In the genomic region with DNA sequence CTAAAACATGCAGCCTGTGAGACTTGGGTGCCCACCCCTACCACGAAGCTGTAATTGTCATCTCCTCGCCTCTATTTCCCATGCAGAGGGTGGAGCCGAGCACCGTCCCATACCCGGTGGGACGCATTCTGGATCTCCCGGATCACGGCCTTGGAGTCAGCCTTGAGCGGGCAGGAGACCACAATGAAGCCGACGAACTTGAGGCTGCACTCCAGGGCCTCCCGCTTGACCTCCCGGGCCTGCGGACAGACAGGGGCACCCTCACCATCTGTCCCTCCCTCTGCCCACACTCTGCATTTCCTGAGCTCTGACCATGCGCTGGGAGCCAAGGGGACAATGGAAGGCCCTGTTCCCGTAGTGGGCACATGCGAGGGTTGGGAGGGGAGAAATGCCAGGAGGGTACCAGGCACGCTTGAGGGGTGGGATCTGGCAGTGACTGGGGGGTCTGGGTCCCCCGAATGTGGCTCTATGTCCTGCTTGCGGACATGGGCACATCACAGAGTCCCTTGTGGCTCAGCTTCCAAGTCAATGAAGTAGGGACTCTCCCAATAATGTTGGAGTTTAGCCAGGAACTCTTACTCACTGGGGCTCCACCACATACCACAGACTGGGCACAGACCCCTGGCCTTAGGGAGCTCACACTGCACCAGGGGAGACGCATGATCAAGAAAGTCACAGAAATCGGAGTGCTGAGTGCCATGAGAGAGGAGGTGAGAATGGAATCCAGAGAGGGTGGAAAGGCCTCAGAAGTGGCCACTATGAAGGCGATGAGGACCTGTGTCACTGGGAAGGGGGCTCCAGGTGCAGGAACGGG, we compare ENCODE assay signal across 24 cellular contexts. TPM values are rescaled to one million over a fixed set of nuclear protein-coding genes. Genes with fewer than 3 reads are reported as not detected.
DNase-seq lines count a peak whose midpoint lies in the region; ATAC-seq, FAIRE-seq and TF ChIP-seq lines count a peak whose summit lies in the region.
"Had no signal": no experiment of that assay in that cellular context is flagged by ENCODE, and none has a peak within 500 bp of the region (broad histone marks: within the 10 kb centered on the region; RNA-seq: fewer than 3 reads in every experiment).

No MANE protein-coding gene starts in this region.

- H3K9me3 ChIP-seq in CD4-positive, CD25-positive, alpha-beta regulatory T cell (ENCODE audit: control insufficient read depth in 2 of 2, low read length in 2 of 2): no peaks in the 10 kb centered on the region
- H3K9me3 ChIP-seq: left ventricle myocardium inferior, mucosa of descending colon, SJSA1, testis had no signal

- peaks cover 0 to 2% (median 0%) of the 10 kb centered on the region in 7 donors for H3K9me3 Mint-ChIP-seq in CD4-positive, CD25-positive, alpha-beta regulatory T cell
- H3K9me3 Mint-ChIP-seq in memory B cell: no peaks in the 10 kb centered on the region
- H3K9me3 Mint-ChIP-seq: activated naive CD8-positive, alpha-beta T cell treated with anti-CD3 and anti-CD28 coated beads, Interleukin-2, amount 50 U/mL, for 24 hours; activated T-helper 17 cell treated with anti-CD3 and anti-CD28 coated beads, Interleukin-2, amount 50 U/mL, for 72 hours; H9 had no signal

- peaks cover 79% of the 10 kb centered on the region for H3K36me3 ChIP-seq in CD4-positive, CD25-positive, alpha-beta regulatory T cell (ENCODE audit: control insufficient read depth, insufficient read depth, low read length)

- H3K4me3 ChIP-seq in CD4-positive, CD25-positive, alpha-beta regulatory T cell (ENCODE audit: low read depth, low read length): no peak overlapping the region
- H3K4me3 ChIP-seq: left ventricle myocardium inferior, mucosa of descending colon, SJSA1, testis had no signal

- FAIRE-seq in GM12891 (lab: Jason Lieb, UNC) (no peak), RCC 7860 (lab: Jason Lieb, UNC) (no peak)
- FAIRE-seq: GM19239 had no signal

- H3K27me3 ChIP-seq in CD4-positive, CD25-positive, alpha-beta regulatory T cell (ENCODE audit: control insufficient read depth, insufficient read depth, low read length): no peaks in the 10 kb centered on the region
- H3K27me3 ChIP-seq: SJSA1, testis had no signal

- no peak overlapping the region for H3K27ac ChIP-seq in CD4-positive, CD25-positive, alpha-beta regulatory T cell (ENCODE audit: insufficient read depth, low read length, poor library complexity, severe bottlenecking)
- H3K27ac ChIP-seq: left ventricle myocardium inferior, SJSA1, testis had no signal

- H3K36me3 Mint-ChIP-seq in CD4-positive, CD25-positive, alpha-beta regulatory T cell: peaks cover 22% of the 10 kb centered on the region
- H3K36me3 Mint-ChIP-seq in memory B cell: peaks cover 41% of the 10 kb centered on the region

- H3K27me3 Mint-ChIP-seq in CD4-positive, CD25-positive, alpha-beta regulatory T cell: no peaks in the 10 kb centered on the region
- no peaks in the 10 kb centered on the region for H3K27me3 Mint-ChIP-seq in memory B cell
- H3K27me3 Mint-ChIP-seq: activated naive CD8-positive, alpha-beta T cell treated with anti-CD3 and anti-CD28 coated beads, Interleukin-2, amount 50 U/mL, for 24 hours; activated T-helper 17 cell treated with anti-CD3 and anti-CD28 coated beads, Interleukin-2, amount 50 U/mL, for 72 hours had no signal

- H3K4me3 Mint-ChIP-seq in CD4-positive, CD25-positive, alpha-beta regulatory T cell: no peak overlapping the region
- H3K4me3 Mint-ChIP-seq in memory B cell: no peak overlapping the region
- H3K4me3 Mint-ChIP-seq: activated naive CD8-positive, alpha-beta T cell treated with anti-CD3 and anti-CD28 coated beads, Interleukin-2, amount 50 U/mL, for 24 hours; activated T-helper 17 cell treated with anti-CD3 and anti-CD28 coated beads, Interleukin-2, amount 50 U/mL, for 72 hours; H9 had no signal

- H3K4me1 ChIP-seq in CD4-positive, CD25-positive, alpha-beta regulatory T cell (ENCODE audit: control insufficient read depth, insufficient read depth, low read length, poor library complexity, severe bottlenecking): no peaks in the 10 kb centered on the region
- H3K4me1 ChIP-seq: SJSA1, testis had no signal

- H3K4me1 Mint-ChIP-seq in CD4-positive, CD25-positive, alpha-beta regulatory T cell: peaks cover 0 to 2% (median 0%) of the 10 kb centered on the region in 4 donors
- peaks cover 6% of the 10 kb centered on the region for H3K4me1 Mint-ChIP-seq in memory B cell
- H3K4me1 Mint-ChIP-seq: activated naive CD8-positive, alpha-beta T cell treated with anti-CD3 and anti-CD28 coated beads, Interleukin-2, amount 50 U/mL, for 24 hours; activated T-helper 17 cell treated with anti-CD3 and anti-CD28 coated beads, Interleukin-2, amount 50 U/mL, for 72 hours; H9 had no signal

- intact Hi-C loops in left ventricle myocardium superior (cut with micrococcal nuclease): no loop called here

- no peak for TF ChIP-seq POLR2A in GM12891 (IDR thresholded peaks at IDR 0.05; ENCODE audit: low read depth, low read length)

- H3K27ac Mint-ChIP-seq in CD4-positive, CD25-positive, alpha-beta regulatory T cell: peak overlapping the region in 2 of 3 donors; percentile 71 to 98
- peak overlapping the region; percentile 53 for H3K27ac Mint-ChIP-seq in memory B cell
- H3K27ac Mint-ChIP-seq: activated naive CD8-positive, alpha-beta T cell treated with anti-CD3 and anti-CD28 coated beads, Interleukin-2, amount 50 U/mL, for 24 hours; activated T-helper 17 cell treated with anti-CD3 and anti-CD28 coated beads, Interleukin-2, amount 50 U/mL, for 72 hours; H9 had no signal

- no peak for ATAC-seq in CD4-positive, CD25-positive, alpha-beta regulatory T cell (ENCODE audit: low read depth in 2 of 2)
- ATAC-seq in memory B cell (ENCODE audit: low read depth): no peak
- ATAC-seq in left ventricle myocardium superior: no peak
- ATAC-seq: activated naive CD8-positive, alpha-beta T cell treated with anti-CD3 and anti-CD28 coated beads, Interleukin-2, amount 50 U/mL, for 24 hours; activated T-helper 17 cell treated with anti-CD3 and anti-CD28 coated beads, Interleukin-2, amount 50 U/mL, for 72 hours; mucosa of descending colon had no signal

- no peak for DNase-seq in CD4-positive, CD25-positive, alpha-beta regulatory T cell
- DNase-seq in GM12891 (ENCODE audit: insufficient read length, low spot score) (peak; percentile 12), astrocyte of the hippocampus (ENCODE audit: low read depth, low spot score) (peak; percentile 63), memory B cell (ENCODE audit: low spot score in 2 of 2) (no peak), NCI-H526 (lab: John Stamatoyannopoulos, UW) (no peak), left ventricle myocardium superior (no peak), RCC 7860 (ENCODE audit: low spot score) (no peak)
- DNase-seq: activated CD4-positive, alpha-beta T cell treated with anti-CD3 and anti-CD28 coated beads for 1 hour; activated naive CD8-positive, alpha-beta T cell treated with anti-CD3 and anti-CD28 coated beads, Interleukin-2, amount 50 U/mL, for 24 hours; AML-193; COR-L47; H9; left ventricle myocardium inferior; NCI-H1436 treated with DMSO at 0.1 percent for 48 hours; NCI-H2171; NCI-H774; T1000; testis had no signal

TF ChIP-seq in GM12891, 5 proteins besides CTCF, POLR2A, EP300 and RAD21:
- TF ChIP-seq POU2F2 (IDR thresholded peaks at IDR 0.05; ENCODE audit: low read depth, low read length) (no peak), SPI1 (IDR thresholded peaks at IDR 0.05; ENCODE audit: low read depth, low read length) (no peak), POLR2AphosphoS5 (IDR thresholded peaks at IDR 0.05; ENCODE audit: low read depth, low read length) (no peak), PAX5 (IDR thresholded peaks at IDR 0.05; ENCODE audit: insufficient read depth, low read length, severe bottlenecking) (no peak), TAF1 (IDR thresholded peaks at IDR 0.05; ENCODE audit: low read depth, low read length) (no peak)

RNA-seq across cellular contexts. Expression of a gene that starts 9.2 kb away (rescaled TPM):
- 155 TPM for total RNA-seq in CD4-positive, CD25-positive, alpha-beta regulatory T cell
- 10 to 100 TPM; 42.1 to 51.0 (median 45.7) TPM for polyA plus RNA-seq in CD4-positive, CD25-positive, alpha-beta regulatory T cell
- polyA plus RNA-seq in GM12891 (2012; ENCODE audit: low read depth, missing spikeins): 37.7 TPM
- 4.2 TPM for total RNA-seq in left ventricle myocardium superior

RNA-seq across cellular contexts. Expression of a gene that starts 10.8 kb away (rescaled TPM):
- 114 TPM for total RNA-seq in CD4-positive, CD25-positive, alpha-beta regulatory T cell
- polyA plus RNA-seq in CD4-positive, CD25-positive, alpha-beta regulatory T cell: 10 to 100 TPM; 24.1 to 31.9 (median 30.7) TPM
- 35.8 TPM for polyA plus RNA-seq in GM12891 (2012; ENCODE audit: low read depth, missing spikeins)
- total RNA-seq in left ventricle myocardium superior: 21.6 TPM

RNA-seq across cellular contexts. Expression of a gene that starts 15.9 kb away (rescaled TPM):
- 84.4 TPM for total RNA-seq in CD4-positive, CD25-positive, alpha-beta regulatory T cell
- polyA plus RNA-seq in CD4-positive, CD25-positive, alpha-beta regulatory T cell: 100 to 1,000 TPM; 123 to 168 (median 142) TPM
- polyA plus RNA-seq in GM12891 (2012; ENCODE audit: low read depth, missing spikeins): 8.1 TPM
- 3.7 TPM for total RNA-seq in left ventricle myocardium superior

RNA-seq across cellular contexts. Expression of a gene that starts 24.7 kb away (rescaled TPM):
- total RNA-seq in CD4-positive, CD25-positive, alpha-beta regulatory T cell: 120 TPM
- polyA plus RNA-seq in CD4-positive, CD25-positive, alpha-beta regulatory T cell: 10 to 100 TPM; 29.9 to 48.5 (median 40.4) TPM
- polyA plus RNA-seq in GM12891 (2012; ENCODE audit: low read depth, missing spikeins): 12.5 TPM
- total RNA-seq in left ventricle myocardium superior: 1.6 TPM

RNA-seq across cellular contexts. Expression of a gene that starts 34.2 kb away (rescaled TPM):
- total RNA-seq in CD4-positive, CD25-positive, alpha-beta regulatory T cell: 85.3 TPM
- polyA plus RNA-seq in CD4-positive, CD25-positive, alpha-beta regulatory T cell: 1 to 10 TPM; 4.1 to 7.2 (median 5.9) TPM
- polyA plus RNA-seq in GM12891 (2012; ENCODE audit: low read depth, missing spikeins): 1.4 TPM
- 0.42 TPM for total RNA-seq in left ventricle myocardium superior
- total RNA-seq: cardiac septum, glomerular endothelial cell, left ventricle myocardium inferior had no signal

Comparison
In these comparisons a context has a peak if more than half of its experiments do, and no peak if none do; other contexts are left out.
1. DNase-seq: peak in GM12891 (single experiment) and astrocyte of the hippocampus (single experiment); none in CD4-positive, CD25-positive, alpha-beta regulatory T cell (0 of 3), memory B cell (0 of 2), NCI-H526 (0 of 2), left ventricle myocardium superior (single experiment) and RCC 7860 (single experiment).
2. RNA of a gene that starts 9.2 kb away (total RNA-seq): 155 TPM in CD4-positive, CD25-positive, alpha-beta regulatory T cell (single experiment); 4.2 TPM in left ventricle myocardium superior (single experiment); every median in the first group is over 10 times any median in the second.
3. RNA of a gene that starts 15.9 kb away (total RNA-seq): 84.4 TPM in CD4-positive, CD25-positive, alpha-beta regulatory T cell (single experiment); 3.7 TPM in left ventricle myocardium superior (single experiment); every median in the first group is over 10 times any median in the second.